In the genomic region with DNA sequence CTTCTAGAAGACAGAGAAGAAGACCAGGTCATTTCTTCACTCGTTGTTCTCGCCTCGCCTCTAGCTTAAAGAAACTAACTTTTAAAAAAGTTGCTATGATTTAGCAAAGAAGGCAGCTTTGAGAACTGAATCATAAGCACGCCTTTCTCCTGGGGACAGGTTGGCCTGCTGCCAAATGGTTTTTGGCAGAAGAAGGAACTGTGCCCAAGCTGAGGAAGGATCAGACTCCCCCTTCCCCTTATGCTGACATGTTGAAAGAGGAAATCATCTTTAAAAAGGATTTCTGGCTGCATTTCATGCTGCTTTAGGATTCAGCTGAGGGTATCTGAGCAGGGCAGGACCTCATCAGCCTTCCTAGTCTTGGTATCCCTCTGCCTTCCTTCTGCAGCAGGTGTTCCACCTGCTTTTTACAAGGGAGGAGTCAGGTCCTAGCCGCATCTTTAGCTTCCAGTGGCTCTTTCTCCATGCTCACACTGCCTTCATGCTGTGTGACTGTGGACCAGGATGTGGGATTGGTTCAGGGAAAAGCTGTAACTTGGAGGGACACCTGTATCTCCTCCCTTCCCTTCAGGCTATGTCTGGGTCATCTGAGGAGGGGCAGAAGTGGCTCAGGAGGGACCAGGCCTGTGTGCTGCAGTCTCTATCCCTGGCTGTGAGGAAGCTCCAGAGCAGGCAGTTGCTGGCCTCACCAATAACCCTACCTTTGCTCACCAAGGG, we compare ENCODE assay signal across 8 cellular contexts. TPM values are rescaled to one million over a fixed set of nuclear protein-coding genes. Genes with fewer than 3 reads are reported as not detected.
DNase-seq lines count a peak whose midpoint lies in the region; ATAC-seq and TF ChIP-seq lines count a peak whose summit lies in the region.

No MANE protein-coding gene starts in this region.

- no peaks in the 10 kb centered on the region for H3K9me3 Mint-ChIP-seq in memory B cell
- H3K9me3 Mint-ChIP-seq in activated naive CD4-positive, alpha-beta T cell treated with anti-CD3 and anti-CD28 coated beads for 36 hours, result no peaks in the 10 kb centered on the region

- H3K27me3 ChIP-seq in AG04450 (ENCODE audit: control insufficient read depth, insufficient read depth, low read length), result no peaks in the 10 kb centered on the region
- H3K27me3 ChIP-seq in mammary epithelial cell (ENCODE audit: insufficient read depth, low read length), result no peaks in the 10 kb centered on the region

- POLR2A ChIA-PET in AG04450 (lab: Yijun Ruan, JAX), result interaction anchor here (0.6 to 2.7 kb wide), 5 partner anchors 13 to 33 kb away, joined by 3 to 5 read pairs (median 4); no protein-coding TSS in a partner anchor

- H3K4me2 ChIP-seq in mammary epithelial cell (ENCODE audit: insufficient read depth, low read depth, low read length), result peak overlapping the region; percentile 40

- no peak overlapping the region for H3K9ac ChIP-seq in mammary epithelial cell (ENCODE audit: insufficient read depth, low read length)

- peak overlapping the region; percentile 59 for H3K27ac Mint-ChIP-seq in memory B cell
- no peak overlapping the region for H3K27ac Mint-ChIP-seq in activated naive CD4-positive, alpha-beta T cell treated with anti-CD3 and anti-CD28 coated beads for 36 hours

- TF ChIP-seq CTCF in AG04450 (IDR thresholded peaks at IDR 0.05; ENCODE audit: low read depth, low read length), result no peak
- TF ChIP-seq CTCF in mammary epithelial cell (conservative IDR thresholded peaks at IDR 0.05 in 1 of 2, IDR thresholded peaks at IDR 0.05 in 1 of 2; ENCODE audit: extremely low read depth in 1 of 2, insufficient read depth in 1 of 2, low read depth in 1 of 2, low read length in 2 of 2), result no peak

- H2AFZ ChIP-seq in mammary epithelial cell (ENCODE audit: low read depth, low read length), result no peak overlapping the region

- H3K9me3 ChIP-seq in AG04450 (ENCODE audit: control insufficient read depth, insufficient read depth, low read length), result no peaks in the 10 kb centered on the region
- no peaks in the 10 kb centered on the region for H3K9me3 ChIP-seq in mammary epithelial cell (replicated peaks; ENCODE audit: insufficient read depth, low read length)

- peaks cover 2% of the 10 kb centered on the region for H3K36me3 Mint-ChIP-seq in memory B cell
- H3K36me3 Mint-ChIP-seq in activated naive CD4-positive, alpha-beta T cell treated with anti-CD3 and anti-CD28 coated beads for 36 hours (ENCODE audit: low read depth), result peaks cover 2% of the 10 kb centered on the region

- ATAC-seq in memory B cell (ENCODE audit: low read depth), result peak; percentile 50

- peaks cover 4% of the 10 kb centered on the region for H3K36me3 ChIP-seq in mammary epithelial cell (ENCODE audit: insufficient read depth, low read length)

- H3K4me1 ChIP-seq in mammary epithelial cell (ENCODE audit: insufficient read depth, low read length), result peaks cover 59% of the 10 kb centered on the region

- peaks cover 7% of the 10 kb centered on the region for H3K79me2 ChIP-seq in mammary epithelial cell (ENCODE audit: insufficient read depth, low read length)

- H3K27me3 Mint-ChIP-seq in memory B cell, result no peaks in the 10 kb centered on the region
- H3K27me3 Mint-ChIP-seq in activated naive CD4-positive, alpha-beta T cell treated with anti-CD3 and anti-CD28 coated beads for 36 hours (ENCODE audit: low read depth), result no peaks in the 10 kb centered on the region

- no peaks in the 10 kb centered on the region for H4K20me1 ChIP-seq in mammary epithelial cell (ENCODE audit: insufficient read depth, low read length)

- peak overlapping the region; percentile 39 for H3K27ac ChIP-seq in AG04450 (ENCODE audit: low read depth, low read length)
- H3K27ac ChIP-seq in mammary epithelial cell (ENCODE audit: insufficient read depth, low read depth, low read length), result no peak overlapping the region

- in situ Hi-C loops in mammary epithelial cell (cut with MboI; ENCODE audit: low sequenced_read_pairs in 2 of 2), result no loop called here

- H3K4me1 Mint-ChIP-seq in memory B cell, result peaks cover 7% of the 10 kb centered on the region
- H3K4me1 Mint-ChIP-seq in activated naive CD4-positive, alpha-beta T cell treated with anti-CD3 and anti-CD28 coated beads for 36 hours (ENCODE audit: low read depth), result no peaks in the 10 kb centered on the region

- dilution Hi-C loops in mammary epithelial cell (cut with HindIII; ENCODE audit: low sequenced_read_pairs), result no loop called here

- BruUV-seq in mammary epithelial cell (replicated peaks; lab: Mats Ljungman, UMichigan), result TSS peak; percentile 41

- peak overlapping the region; percentile 82 for H3K4me3 ChIP-seq in AG04450 (ENCODE audit: low read depth, low read length)
- H3K4me3 ChIP-seq in mammary epithelial cell (replicated peaks in 1 of 3; ENCODE audit: insufficient read depth in 1 of 3, low read depth in 2 of 3, low read length in 3 of 3), result peak overlapping the region in 1 of 3 experiments; percentile 28

- 3% methylated on average over 5 of the region's 5 CpGs for WGBS in mammary epithelial cell (ENCODE audit: low coverage, missing lambda C conversion rate)

- H3K4me3 Mint-ChIP-seq in memory B cell, result no peak overlapping the region
- no peak overlapping the region for H3K4me3 Mint-ChIP-seq in activated naive CD4-positive, alpha-beta T cell treated with anti-CD3 and anti-CD28 coated beads for 36 hours

- intact Hi-C loops in mammary epithelial cell (cut with micrococcal nuclease), result loop anchor here (1.0 to 2.0 kb wide), 2 partner anchors 14 to 34 kb away; a partner anchor contains a TSS
- intact Hi-C loops in activated naive CD4-positive, alpha-beta T cell treated with anti-CD3 and anti-CD28 coated beads for 36 hours (cut with micrococcal nuclease), result no loop called here

- peak; percentile 39 for DNase-seq in AG04450 (ENCODE audit: low read depth, low spot score)
- DNase-seq in NCI-H1092 (lab: John Stamatoyannopoulos, UW), result peak; percentile 18
- peak; percentile 53 for DNase-seq in mammary epithelial cell
- no peak for DNase-seq in memory B cell (ENCODE audit: low spot score in 2 of 2)
- no peak for DNase-seq in NCI-H510A (lab: John Stamatoyannopoulos, UW)
- no peak for DNase-seq in activated T-cell treated with anti-CD3 and anti-CD28 coated beads, Interleukin-2, amount 50 U/mL, for 48 hours
- no peak for DNase-seq in effector CD4-positive, alpha-beta T cell
- no peak for DNase-seq in activated naive CD4-positive, alpha-beta T cell treated with anti-CD3 and anti-CD28 coated beads for 36 hours

- CTCF ChIA-PET in AG04450 (lab: Charles Lee) (interaction anchor here (1.1 to 4.9 kb wide), 3 partner anchors 24 to 82 kb away, joined by 3 to 23 read pairs (median 6); no protein-coding TSS in a partner anchor), mammary epithelial cell (lab: Charles Lee; ENCODE audit: low non-redundant PET) (no interaction called here)
- CTCF ChIA-PET in activated naive CD4-positive, alpha-beta T cell treated with anti-CD3 and anti-CD28 coated beads for 36 hours (lab: Charles Lee), result interaction anchor here (0.5 to 1.2 kb wide), 2 partner anchors 24 to 36 kb away, joined by 4 read pairs; no protein-coding TSS in a partner anchor

RNA-seq across cellular contexts. Expression of a gene that starts 34.1 kb away (rescaled TPM):
- polyA plus RNA-seq in AG04450 (2011; rRNA removed) (30.3 and 43.5 TPM in 2 replicates), mammary epithelial cell (74.9 TPM)
- polyA minus RNA-seq in AG04450 (2011; rRNA and poly(A)+ RNA removed), result 15.4 and 40.1 TPM in 2 replicates
- 100 to 1,000 TPM in 1 of 2 donors, 10 to 100 TPM in 1; 98.5 to 199 TPM for total RNA-seq in mammary epithelial cell
- polyA minus RNA-seq in mammary epithelial cell, result 48.9 TPM
- total RNA-seq in activated naive CD4-positive, alpha-beta T cell treated with anti-CD3 and anti-CD28 coated beads for 36 hours, result 10 to 100 TPM; 25.9 TPM

Comparison
In these comparisons a context has a peak if more than half of its experiments do, and no peak if none do; other contexts are left out.
1. DNase-seq: peak in AG04450 (single experiment), NCI-H1092 (single experiment) and mammary epithelial cell (single experiment); none in memory B cell (0 of 2), NCI-H510A (single experiment), activated T-cell treated with anti-CD3 and anti-CD28 coated beads, Interleukin-2, amount 50 U/mL, for 48 hours (0 of 2), effector CD4-positive, alpha-beta T cell (single experiment) and activated naive CD4-positive, alpha-beta T cell treated with anti-CD3 and anti-CD28 coated beads for 36 hours (single experiment).